23 cellular contexts compared by ENCODE assay signal in the genomic region with DNA sequence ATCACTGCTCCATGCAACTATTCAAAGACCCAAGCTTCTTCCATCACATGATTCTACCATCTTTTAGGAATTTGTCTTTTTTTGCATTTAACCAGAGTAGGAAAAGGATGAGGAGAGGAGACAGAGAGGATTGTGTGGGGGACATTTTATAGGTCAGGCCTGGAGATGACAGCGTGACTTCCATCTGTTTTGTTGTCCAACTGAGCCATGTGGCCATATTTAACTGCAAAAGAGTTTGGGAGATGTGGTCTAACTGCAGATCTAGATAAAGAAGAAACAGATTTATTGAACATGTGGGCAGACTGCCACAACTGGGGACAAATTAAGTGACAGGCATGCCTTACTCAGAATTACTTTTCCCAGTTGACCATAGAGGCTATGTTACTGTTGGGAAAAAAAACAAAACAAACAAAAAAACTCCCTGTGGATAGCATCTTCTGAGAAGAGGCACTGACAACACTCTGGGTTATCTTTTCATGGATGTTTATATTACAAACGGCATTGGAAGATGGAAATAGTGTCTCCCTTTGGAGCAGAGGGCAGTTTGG. TPM values are rescaled to one million over a fixed set of nuclear protein-coding genes. Genes with fewer than 3 reads are reported as not detected.
A peak's percentile ranks its signal among the peaks of the same experiment; 100 is the strongest.
DNase-seq lines count a peak whose midpoint lies in the region; ATAC-seq and TF ChIP-seq lines count a peak whose summit lies in the region.
"Had no signal": no experiment of that assay in that cellular context is flagged by ENCODE, and none has a peak within 500 bp of the region (broad histone marks: within the 10 kb centered on the region; RNA-seq: fewer than 3 reads in every experiment).

No MANE protein-coding gene starts in this region.

- ATAC-seq in Right ventricle myocardium superior (ENCODE audit: poor library complexity) (peak; percentile 28), left ventricle myocardium superior (peak; percentile 48), right cardiac atrium (no peak)
- ATAC-seq: GM12878 had no signal

- H3K4me1 ChIP-seq in right cardiac atrium (ENCODE audit: control insufficient read depth, insufficient read depth, low read length) (peaks cover 7% of the 10 kb centered on the region), tibial artery (peaks cover 0 to 29% (median 18%) of the 10 kb centered on the region in 4 donors)
- H3K4me1 ChIP-seq: BE2C, BLaER1 had no signal

- H3K4me3 ChIP-seq in right cardiac atrium (ENCODE audit: low read length) (no peak overlapping the region), tibial artery (no peak overlapping the region)
- H3K4me3 ChIP-seq: BLaER1, GM12878 had no signal

- no peak for TF ChIP-seq CTCF in tibial artery (IDR thresholded peaks at IDR 0.05)

- WGBS in right cardiac atrium, result 61% methylated on average over 2 of the region's 2 CpGs

- H3K27me3 ChIP-seq in right cardiac atrium (ENCODE audit: control insufficient read depth, insufficient read depth) (no peaks in the 10 kb centered on the region), tibial artery (no peaks in the 10 kb centered on the region)
- H3K27me3 ChIP-seq: BE2C, BLaER1 had no signal

- H3K27ac ChIP-seq in right cardiac atrium (ENCODE audit: low read length), result no peak overlapping the region
- peak overlapping the region; percentile 67 to 76 for H3K27ac ChIP-seq in tibial artery
- H3K27ac ChIP-seq: BLaER1 had no signal

- no peak for DNase-seq in Right ventricle myocardium superior
- no peak for DNase-seq in cardiac septum (ENCODE audit: low spot score)
- no peak for DNase-seq in left ventricle myocardium superior
- no peak for DNase-seq in right cardiac atrium
- no peak for DNase-seq in tibial artery
- DNase-seq in NCI-H1694 (lab: John Stamatoyannopoulos, UW), result no peak
- DNase-seq: 8988T; ACHN; BE2C; C1 segment of cervical spinal cord; CD4-positive, alpha-beta memory T cell; CD4-positive, CD25-positive, alpha-beta regulatory T cell; CD8-positive, alpha-beta memory T cell; COR-L47; DMS 273 treated with DMSO at 0.1 percent for 48 hours; DMS153; DMS53; DMS79; DND-41; EL; GDM1 had no signal

- intact Hi-C loops in Right ventricle myocardium superior (cut with DNase I) (no loop called here), cardiac septum (cut with DNase I) (no loop called here), left ventricle myocardium superior (cut with micrococcal nuclease) (no loop called here), right cardiac atrium (cut with DNase I) (no loop called here), tibial artery (cut with DNase I; ENCODE audit: low total_unique reads) (no loop called here)

- H3K9me3 ChIP-seq in right cardiac atrium (ENCODE audit: control insufficient read depth, low read length), result no peaks in the 10 kb centered on the region
- no peaks in the 10 kb centered on the region for H3K9me3 ChIP-seq in tibial artery
- H3K9me3 ChIP-seq: BE2C had no signal

- no peaks in the 10 kb centered on the region for H3K36me3 ChIP-seq in tibial artery
- H3K36me3 ChIP-seq: BE2C, BLaER1 had no signal

RNA-seq across cellular contexts. Expression of gene MOCS1, which starts 18.9 kb away (rescaled TPM):
- total RNA-seq in Right ventricle myocardium superior (29.7 TPM), cardiac septum (22.1 TPM), left ventricle myocardium superior (24.7 TPM), right cardiac atrium (10 to 100 TPM; 17.2 to 24.1 (median 21.9) TPM)
- polyA plus RNA-seq in right cardiac atrium, result 22.4 TPM

Comparison
In these comparisons a context has a peak if more than half of its experiments do, and no peak if none do; other contexts are left out.
1. ATAC-seq: peak in Right ventricle myocardium superior (single experiment) and left ventricle myocardium superior (single experiment); none in right cardiac atrium (0 of 2).